In genomic region chr20:25048519-25048952, GRCh38 we compare ENCODE assay signal across 18 cellular contexts. TPM values are rescaled to one million over a fixed set of nuclear protein-coding genes. Genes with fewer than 3 reads are reported as not detected.
A peak's percentile ranks its signal among the peaks of the same experiment; 100 is the strongest.
DNase-seq lines count a peak whose midpoint lies in the region; ATAC-seq and TF ChIP-seq lines count a peak whose summit lies in the region.
"Had no signal": no experiment of that assay in that cellular context is flagged by ENCODE, and none has a peak within 500 bp of the region (broad histone marks: within the 10 kb centered on the region; RNA-seq: fewer than 3 reads in every experiment).

No MANE protein-coding gene starts in this region.

- H3K4me3 Mint-ChIP-seq in activated CD8-positive, alpha-beta T cell treated with anti-CD3 and anti-CD28 coated beads, Interleukin-2, amount 10 ng/mL, durations not matched to agents 7 days and 5 days = no peak overlapping the region
- no peak overlapping the region for H3K4me3 Mint-ChIP-seq in activated CD8-positive, alpha-beta T cell treated with anti-CD3 and anti-CD28 coated beads for 36 hours
- H3K4me3 Mint-ChIP-seq in memory B cell (no peak overlapping the region), WTC11 (no peak overlapping the region)
- H3K4me3 Mint-ChIP-seq: neural crest cell had no signal

- H3K9me3 Mint-ChIP-seq in activated CD8-positive, alpha-beta T cell treated with anti-CD3 and anti-CD28 coated beads, Interleukin-2, amount 10 ng/mL, durations not matched to agents 7 days and 5 days (ENCODE audit: insufficient read depth) = no peaks in the 10 kb centered on the region
- H3K9me3 Mint-ChIP-seq in activated CD8-positive, alpha-beta T cell treated with anti-CD3 and anti-CD28 coated beads for 36 hours = no peaks in the 10 kb centered on the region
- H3K9me3 Mint-ChIP-seq in memory B cell = no peaks in the 10 kb centered on the region
- H3K9me3 Mint-ChIP-seq in WTC11 = no peaks in the 10 kb centered on the region
- H3K9me3 Mint-ChIP-seq: neural crest cell had no signal

- intact Hi-C loops in activated CD8-positive, alpha-beta T cell treated with anti-CD3 and anti-CD28 coated beads for 36 hours (cut with micrococcal nuclease) = no loop called here
- intact Hi-C loops in thyroid gland (cut with DNase I) (no loop called here), esophagus squamous epithelium (cut with DNase I) (no loop called here)

- H3K4me1 ChIP-seq in thyroid gland = peaks cover 42 to 74% of the 10 kb centered on the region in 2 donors
- peaks cover 41 to 96% (median 56%) of the 10 kb centered on the region in 3 donors for H3K4me1 ChIP-seq in esophagus squamous epithelium

- TF ChIP-seq POLR2A in thyroid gland (IDR thresholded peaks at IDR 0.05) (no peak), esophagus squamous epithelium (IDR thresholded peaks at IDR 0.05) (no peak)

- DNase-seq in activated CD8-positive, alpha-beta T cell treated with anti-CD3 and anti-CD28 coated beads, Interleukin-2, amount 10 ng/mL, durations not matched to agents 7 days and 5 days = no peak
- no peak for DNase-seq in activated CD8-positive, alpha-beta T cell treated with anti-CD3 and anti-CD28 coated beads for 36 hours
- DNase-seq in memory B cell (ENCODE audit: low spot score in 2 of 2) (no peak), thyroid gland (peak; percentile 54 to 60), SKM-1 treated with dmso at 0.1 percent for 144 hours (lab: John Stamatoyannopoulos, UW; ENCODE audit: unreplicated experiment) (no peak), esophagus squamous epithelium (lab: John Stamatoyannopoulos, UW) (no peak), WTC11 (ENCODE audit: low spot score) (no peak)
- DNase-seq: activated CD4-positive, alpha-beta T cell treated with anti-CD3 and anti-CD28 coated beads for 48 hours; activated T-cell treated with anti-CD3 and anti-CD28 coated beads, Interleukin-2, amount 50 U/mL, for 48 hours; EL; stimulated activated naive CD4-positive, alpha-beta T cell had no signal

- peaks cover 4 to 8% of the 10 kb centered on the region in 2 donors for H3K36me3 ChIP-seq in thyroid gland
- peaks cover 0 to 32% (median 7%) of the 10 kb centered on the region in 3 donors for H3K36me3 ChIP-seq in esophagus squamous epithelium

- 42 to 70% methylated on average over 4 to 8 of the region's 8 CpGs for WGBS in thyroid gland, 2 donors
- 58% methylated on average over 3 to 4 of the region's 8 CpGs for WGBS in esophagus squamous epithelium, 2 donors

- POLR2A ChIA-PET in activated CD8-positive, alpha-beta T cell treated with anti-CD3 and anti-CD28 coated beads, Interleukin-2, amount 10 ng/mL, durations not matched to agents 7 days and 5 days (lab: Charles Lee) = interaction anchor here (0.8 to 1.7 kb wide), 2 partner anchors 9 to 11 kb away, joined by 3 to 4 read pairs; partner anchors contain the start of gene ACSS1
- POLR2A ChIA-PET in activated CD8-positive, alpha-beta T cell treated with anti-CD3 and anti-CD28 coated beads for 36 hours (lab: Charles Lee) = no interaction called here
- POLR2A ChIA-PET in WTC11 (lab: Charles Lee) = no interaction called here

- H3K27ac ChIP-seq in thyroid gland (peak overlapping the region in 2 of 3 donors; percentile 25 to 41), esophagus squamous epithelium (peak overlapping the region in 2 of 4 donors; percentile 74 to 96)
- H3K27ac ChIP-seq: 22Rv1; BLaER1 treated with 17β-estradiol and CSF1 and Interleukin-3, amounts not matched to agents 10 nM and 100 nM had no signal

- H3K36me3 Mint-ChIP-seq in activated CD8-positive, alpha-beta T cell treated with anti-CD3 and anti-CD28 coated beads, Interleukin-2, amount 10 ng/mL, durations not matched to agents 7 days and 5 days (ENCODE audit: low read depth) = peaks cover 6% of the 10 kb centered on the region
- H3K36me3 Mint-ChIP-seq in activated CD8-positive, alpha-beta T cell treated with anti-CD3 and anti-CD28 coated beads for 36 hours (ENCODE audit: low read depth) = no peaks in the 10 kb centered on the region
- H3K36me3 Mint-ChIP-seq in memory B cell (peaks cover 14% of the 10 kb centered on the region), WTC11 (no peaks in the 10 kb centered on the region)

- TF ChIP-seq CTCF in activated CD8-positive, alpha-beta T cell treated with anti-CD3 and anti-CD28 coated beads for 36 hours (IDR thresholded peaks at IDR 0.05) = no peak
- TF ChIP-seq CTCF in thyroid gland (IDR thresholded peaks at IDR 0.05) (no peak), esophagus squamous epithelium (IDR thresholded peaks at IDR 0.05) (no peak), WTC11 (IDR thresholded peaks at IDR 0.05) (no peak)

- peaks cover 36% of the 10 kb centered on the region for H3K4me1 Mint-ChIP-seq in activated CD8-positive, alpha-beta T cell treated with anti-CD3 and anti-CD28 coated beads, Interleukin-2, amount 10 ng/mL, durations not matched to agents 7 days and 5 days (ENCODE audit: low read depth)
- peaks cover 21% of the 10 kb centered on the region for H3K4me1 Mint-ChIP-seq in activated CD8-positive, alpha-beta T cell treated with anti-CD3 and anti-CD28 coated beads for 36 hours (ENCODE audit: low read depth)
- H3K4me1 Mint-ChIP-seq in memory B cell (peaks cover 52% of the 10 kb centered on the region), WTC11 (0 out of 2 replicates have a peak, but pooled peaks cover 7% of the 10 kb centered on the region)

- peak overlapping the region; percentile 43 for H3K27ac Mint-ChIP-seq in activated CD8-positive, alpha-beta T cell treated with anti-CD3 and anti-CD28 coated beads, Interleukin-2, amount 10 ng/mL, durations not matched to agents 7 days and 5 days
- no peak overlapping the region for H3K27ac Mint-ChIP-seq in activated CD8-positive, alpha-beta T cell treated with anti-CD3 and anti-CD28 coated beads for 36 hours
- H3K27ac Mint-ChIP-seq in memory B cell = peak overlapping the region; percentile 87
- H3K27ac Mint-ChIP-seq in WTC11 = no peak overlapping the region

- ATAC-seq in activated CD8-positive, alpha-beta T cell treated with anti-CD3 and anti-CD28 coated beads, Interleukin-2, amount 10 ng/mL, durations not matched to agents 7 days and 5 days = no peak
- no peak for ATAC-seq in activated CD8-positive, alpha-beta T cell treated with anti-CD3 and anti-CD28 coated beads for 36 hours
- peak; percentile 68 for ATAC-seq in esophagus mucosa
- no peak for ATAC-seq in memory B cell (ENCODE audit: low read depth)
- ATAC-seq in WTC11 = no peak
- ATAC-seq: HCT116 had no signal

- CTCF ChIA-PET in activated CD8-positive, alpha-beta T cell treated with anti-CD3 and anti-CD28 coated beads, Interleukin-2, amount 10 ng/mL, durations not matched to agents 7 days and 5 days (lab: Charles Lee) = interaction anchor here (1.5 kb wide), 1 partner anchor 17 kb away, joined by 3 read pairs; no protein-coding TSS in a partner anchor
- CTCF ChIA-PET in activated CD8-positive, alpha-beta T cell treated with anti-CD3 and anti-CD28 coated beads for 36 hours (lab: Charles Lee) = interaction anchor here (1.2 kb wide), 1 partner anchor 16 kb away, joined by 3 read pairs; no protein-coding TSS in a partner anchor
- CTCF ChIA-PET in WTC11 (lab: Charles Lee) = no interaction called here

- H3K27me3 Mint-ChIP-seq in activated CD8-positive, alpha-beta T cell treated with anti-CD3 and anti-CD28 coated beads, Interleukin-2, amount 10 ng/mL, durations not matched to agents 7 days and 5 days (ENCODE audit: low read depth) = no peaks in the 10 kb centered on the region
- H3K27me3 Mint-ChIP-seq in activated CD8-positive, alpha-beta T cell treated with anti-CD3 and anti-CD28 coated beads for 36 hours = no peaks in the 10 kb centered on the region
- H3K27me3 Mint-ChIP-seq in memory B cell (no peaks in the 10 kb centered on the region), WTC11 (ENCODE audit: low read depth) (no peaks in the 10 kb centered on the region)

- H3K27me3 ChIP-seq in thyroid gland (no peaks in the 10 kb centered on the region), esophagus squamous epithelium (no peaks in the 10 kb centered on the region)
- H3K27me3 ChIP-seq: BLaER1 treated with 17β-estradiol and CSF1 and Interleukin-3, amounts not matched to agents 10 nM and 100 nM had no signal

- H3K4me3 ChIP-seq in thyroid gland (replicated peaks in 1 of 3) (no peak overlapping the region), esophagus squamous epithelium (no peak overlapping the region)
- H3K4me3 ChIP-seq: BLaER1 treated with 17β-estradiol and CSF1 and Interleukin-3, amounts not matched to agents 10 nM and 100 nM had no signal

- H3K9me3 ChIP-seq in thyroid gland (no peaks in the 10 kb centered on the region), esophagus squamous epithelium (no peaks in the 10 kb centered on the region)
- H3K9me3 ChIP-seq: BLaER1 treated with 17β-estradiol and CSF1 and Interleukin-3, amounts not matched to agents 10 nM and 100 nM had no signal

TF ChIP-seq in WTC11, 78 proteins besides CTCF, POLR2A, EP300 and RAD21 (continues in another document):
- TF ChIP-seq ATF1 (CRISPR knock-in tag; IDR thresholded peaks at IDR 0.05) = no peak
- TF ChIP-seq ZNF317 (CRISPR knock-in tag; IDR thresholded peaks at IDR 0.05; ENCODE audit: borderline replicate concordance, low read depth) = no peak

RNA-seq across cellular contexts. Expression of gene ACSS1, which starts 9.4 kb away (rescaled TPM):
- 10 to 100 TPM; 40.9 to 42.5 TPM for total RNA-seq in activated CD8-positive, alpha-beta T cell treated with anti-CD3 and anti-CD28 coated beads, Interleukin-2, amount 10 ng/mL, durations not matched to agents 7 days and 5 days
- 10 to 100 TPM; 17.5 to 18.2 TPM for total RNA-seq in activated CD8-positive, alpha-beta T cell treated with anti-CD3 and anti-CD28 coated beads for 36 hours
- total RNA-seq in esophagus mucosa (6.7 TPM), thyroid gland (10 to 100 TPM; 45.8 to 57.4 (median 52.1) TPM), esophagus squamous epithelium (10 to 100 TPM in 3 of 4 donors, 1 to 10 TPM in 1; 5.8 to 23.5 (median 11.1) TPM), WTC11 (2021) (1.5 to 2.7 TPM (median 2.4 TPM) in 3 replicates)

RNA-seq across cellular contexts. Expression of gene VSX1, which starts 33.4 kb away (rescaled TPM):
- not detected for total RNA-seq in activated CD8-positive, alpha-beta T cell treated with anti-CD3 and anti-CD28 coated beads, Interleukin-2, amount 10 ng/mL, durations not matched to agents 7 days and 5 days
- total RNA-seq in activated CD8-positive, alpha-beta T cell treated with anti-CD3 and anti-CD28 coated beads for 36 hours = not detected
- total RNA-seq in esophagus mucosa = not detected
- not detected for total RNA-seq in thyroid gland
- not detected for total RNA-seq in esophagus squamous epithelium
- total RNA-seq in WTC11 (2021) = 0.23 TPM in 1 of 3 replicates, not detected in the others
- total RNA-seq: dermis microvascular lymphatic vessel endothelial cell, lung microvascular endothelial cell had no signal

RNA-seq across cellular contexts. Expression of gene APMAP, which starts 56.0 kb away (rescaled TPM):
- 10 to 100 TPM; 43.2 to 44.0 TPM for total RNA-seq in activated CD8-positive, alpha-beta T cell treated with anti-CD3 and anti-CD28 coated beads, Interleukin-2, amount 10 ng/mL, durations not matched to agents 7 days and 5 days
- total RNA-seq in activated CD8-positive, alpha-beta T cell treated with anti-CD3 and anti-CD28 coated beads for 36 hours = 10 to 100 TPM; 36.7 to 40.0 TPM
- 26.1 TPM for total RNA-seq in esophagus mucosa
- total RNA-seq in thyroid gland = 100 to 1,000 TPM; 171 to 205 (median 186) TPM
- 10 to 100 TPM; 16.7 to 38.4 (median 25.6) TPM for total RNA-seq in esophagus squamous epithelium
- total RNA-seq in WTC11 (2021) = 55.3 to 64.4 TPM (median 62.1 TPM) in 3 replicates

Comparison
In these comparisons a context has a peak if more than half of its experiments do, and no peak if none do; other contexts are left out.
1. H3K27ac Mint-ChIP-seq: peak in activated CD8-positive, alpha-beta T cell treated with anti-CD3 and anti-CD28 coated beads, Interleukin-2, amount 10 ng/mL, durations not matched to agents 7 days and 5 days (single experiment) and memory B cell (single experiment); none in activated CD8-positive, alpha-beta T cell treated with anti-CD3 and anti-CD28 coated beads for 36 hours (single experiment) and WTC11 (single experiment).
2. DNase-seq: peak in thyroid gland (2 of 2); none in activated CD8-positive, alpha-beta T cell treated with anti-CD3 and anti-CD28 coated beads, Interleukin-2, amount 10 ng/mL, durations not matched to agents 7 days and 5 days (single experiment), activated CD8-positive, alpha-beta T cell treated with anti-CD3 and anti-CD28 coated beads for 36 hours (single experiment), memory B cell (0 of 2), SKM-1 treated with dmso at 0.1 percent for 144 hours (single experiment), esophagus squamous epithelium (single experiment) and WTC11 (single experiment).